12 cellular contexts compared by ENCODE assay signal in genomic region chr18:62445386-62445917, GRCh38.
DNase-seq lines count a peak whose midpoint lies in the region; ATAC-seq, FAIRE-seq and TF ChIP-seq lines count a peak whose summit lies in the region.
"Had no signal": no experiment of that assay in that cellular context is flagged by ENCODE, and none has a peak within 500 bp of the region (broad histone marks: within the 10 kb centered on the region; RNA-seq: fewer than 3 reads in every experiment).

No MANE protein-coding gene starts in this region.

- H3K9me3 ChIP-seq in mammary epithelial cell (replicated peaks; ENCODE audit: insufficient read depth, low read length) (no peaks in the 10 kb centered on the region), small intestine (ENCODE audit: control insufficient read depth, low read depth) (no peaks in the 10 kb centered on the region)

- CTCF ChIA-PET in activated CD4-positive, alpha-beta T cell treated with anti-CD3 and anti-CD28 coated beads, Interleukin-2, amount 10 ng/mL, durations not matched to agents 7 days and 5 days (lab: Charles Lee), result interaction anchor here (1.3 to 1.8 kb wide), 3 partner anchors 9 to 14 kb away, joined by 3 to 10 read pairs (median 4); no protein-coding TSS in a partner anchor
- CTCF ChIA-PET in mammary epithelial cell (lab: Charles Lee; ENCODE audit: low non-redundant PET), result no interaction called here

- H3K4me2 ChIP-seq in mammary epithelial cell (ENCODE audit: insufficient read depth, low read depth, low read length), result peak overlapping the region; percentile 14

- intact Hi-C loops in mammary epithelial cell (cut with micrococcal nuclease), result no loop called here

- DNase-seq in activated CD4-positive, alpha-beta T cell treated with anti-CD3 and anti-CD28 coated beads for 48 hours, result peak; percentile 25
- DNase-seq in activated CD4-positive, alpha-beta T cell treated with anti-CD3 and anti-CD28 coated beads, Interleukin-2, amount 10 ng/mL, durations not matched to agents 7 days and 5 days, result no peak
- DNase-seq in mammary epithelial cell (peak; percentile 84), DMS153 (lab: John Stamatoyannopoulos, UW) (no peak), small intestine (no peak)
- DNase-seq: activated effector memory CD4-positive, alpha-beta T cell treated with Interleukin-2 at 50 U/mL for 16 hours had no signal

- no peaks in the 10 kb centered on the region for H3K27me3 Mint-ChIP-seq in activated CD4-positive, alpha-beta T cell treated with anti-CD3 and anti-CD28 coated beads, Interleukin-2, amount 10 ng/mL, durations not matched to agents 7 days and 5 days

- H3K4me1 ChIP-seq in mammary epithelial cell (ENCODE audit: insufficient read depth, low read length) (peaks cover 17% of the 10 kb centered on the region), small intestine (ENCODE audit: control insufficient read depth in 2 of 2, insufficient read depth in 1 of 2, low read depth in 1 of 2, low read length in 1 of 2) (no peaks in the 10 kb centered on the region)

- H3K4me3 Mint-ChIP-seq in activated CD4-positive, alpha-beta T cell treated with anti-CD3 and anti-CD28 coated beads, Interleukin-2, amount 10 ng/mL, durations not matched to agents 7 days and 5 days, result no peak overlapping the region

- in situ Hi-C loops in mammary epithelial cell (cut with MboI; ENCODE audit: low sequenced_read_pairs in 2 of 2), result no loop called here

- H3K36me3 ChIP-seq in mammary epithelial cell (ENCODE audit: insufficient read depth, low read length) (no peaks in the 10 kb centered on the region), small intestine (ENCODE audit: control insufficient read depth in 2 of 2, insufficient read depth in 2 of 2, low read length in 2 of 2) (no peaks in the 10 kb centered on the region)

- H3K9me3 Mint-ChIP-seq in activated CD4-positive, alpha-beta T cell treated with anti-CD3 and anti-CD28 coated beads, Interleukin-2, amount 10 ng/mL, durations not matched to agents 7 days and 5 days, result peaks cover 8% of the 10 kb centered on the region

- 24% methylated on average over 4 of the region's 4 CpGs for WGBS in mammary epithelial cell (ENCODE audit: low coverage, missing lambda C conversion rate)
- WGBS in small intestine, 3 donors, result 67 to 75% (median 68%) methylated on average over 4 of the region's 4 CpGs

- no peaks in the 10 kb centered on the region for H3K79me2 ChIP-seq in mammary epithelial cell (ENCODE audit: insufficient read depth, low read length)

- H3K36me3 Mint-ChIP-seq in activated CD4-positive, alpha-beta T cell treated with anti-CD3 and anti-CD28 coated beads, Interleukin-2, amount 10 ng/mL, durations not matched to agents 7 days and 5 days (ENCODE audit: low read depth), result peaks cover 3% of the 10 kb centered on the region

- dilution Hi-C loops in mammary epithelial cell (cut with HindIII; ENCODE audit: low sequenced_read_pairs), result no loop called here

- no peak overlapping the region for H2AFZ ChIP-seq in mammary epithelial cell (ENCODE audit: low read depth, low read length)

- ATAC-seq in GM19468 (IDR thresholded peaks at IDR 0.05; ENCODE audit: extremely low read depth, unreplicated experiment) (peak; percentile 47), HG03460 (IDR thresholded peaks at IDR 0.05; ENCODE audit: unreplicated experiment) (peak; percentile 81), GM21825 (IDR thresholded peaks at IDR 0.05; ENCODE audit: unreplicated experiment) (no peak)

- H3K27me3 ChIP-seq in mammary epithelial cell (ENCODE audit: insufficient read depth, low read length) (no peaks in the 10 kb centered on the region), small intestine (ENCODE audit: control insufficient read depth in 2 of 2, insufficient read depth in 2 of 2, low read length in 2 of 2) (no peaks in the 10 kb centered on the region)

- TF ChIP-seq CTCF in mammary epithelial cell (conservative IDR thresholded peaks at IDR 0.05 in 1 of 2, IDR thresholded peaks at IDR 0.05 in 1 of 2; ENCODE audit: extremely low read depth in 1 of 2, insufficient read depth in 1 of 2, low read depth in 1 of 2, low read length in 2 of 2), result no peak

- H3K9ac ChIP-seq in mammary epithelial cell (ENCODE audit: insufficient read depth, low read length), result no peak overlapping the region

- BruUV-seq in mammary epithelial cell (replicated peaks; lab: Mats Ljungman, UMichigan), result no TSS peak

- H4K20me1 ChIP-seq in mammary epithelial cell (ENCODE audit: insufficient read depth, low read length), result no peaks in the 10 kb centered on the region

- no peak overlapping the region for H3K27ac ChIP-seq in mammary epithelial cell (ENCODE audit: insufficient read depth, low read depth, low read length)
- H3K27ac ChIP-seq in small intestine (ENCODE audit: low read depth in 1 of 2, low read length in 1 of 2), result no peak overlapping the region

- no peak for FAIRE-seq in small intestine (lab: Jason Lieb, UNC)
- FAIRE-seq: GM12891, H54, TTC549 had no signal

- peaks cover 2% of the 10 kb centered on the region for H3K4me1 Mint-ChIP-seq in activated CD4-positive, alpha-beta T cell treated with anti-CD3 and anti-CD28 coated beads, Interleukin-2, amount 10 ng/mL, durations not matched to agents 7 days and 5 days

- POLR2A ChIA-PET in activated CD4-positive, alpha-beta T cell treated with anti-CD3 and anti-CD28 coated beads, Interleukin-2, amount 10 ng/mL, durations not matched to agents 7 days and 5 days (lab: Charles Lee), result no interaction called here

- no peak overlapping the region for H3K27ac Mint-ChIP-seq in activated CD4-positive, alpha-beta T cell treated with anti-CD3 and anti-CD28 coated beads, Interleukin-2, amount 10 ng/mL, durations not matched to agents 7 days and 5 days

- H3K4me3 ChIP-seq in mammary epithelial cell (replicated peaks in 1 of 3; ENCODE audit: insufficient read depth in 1 of 3, low read depth in 2 of 3, low read length in 3 of 3) (no peak overlapping the region), small intestine (ENCODE audit: low read depth in 1 of 2, low read length in 2 of 2) (no peak overlapping the region)

Comparison
In these comparisons a context has a peak if more than half of its experiments do, and no peak if none do; other contexts are left out.
1. DNase-seq: peak in activated CD4-positive, alpha-beta T cell treated with anti-CD3 and anti-CD28 coated beads for 48 hours (single experiment) and mammary epithelial cell (single experiment); none in activated CD4-positive, alpha-beta T cell treated with anti-CD3 and anti-CD28 coated beads, Interleukin-2, amount 10 ng/mL, durations not matched to agents 7 days and 5 days (single experiment), DMS153 (single experiment) and small intestine (single experiment).